Comparison of ENCODE assay signal across 26 cellular contexts in genomic region chr22:47006869-47007268, GRCh38.
"Had no signal": no experiment of that assay in that cellular context is flagged by ENCODE, and none has a peak within 500 bp of the region (broad histone marks: within the 10 kb centered on the region; RNA-seq: fewer than 3 reads in every experiment).

No MANE protein-coding gene starts in this region.

- H3K4me3 Mint-ChIP-seq: naive thymus-derived CD8-positive, alpha-beta T cell; nephron; stimulated activated naive B cell treated with anti-CD40 and anti-IgM and Interleukin-4, amounts not matched to agents 10 μg/mL and 1 μg/mL and 100 μg/mL, for 72 hours had no signal

- H3K27me3 ChIP-seq: left lung, pancreas, right atrium auricular region, stomach, testis, thyroid gland, transverse colon, upper lobe of left lung had no signal

- ATAC-seq: left colon; left lung; lower lobe of right lung; naive thymus-derived CD8-positive, alpha-beta T cell; pancreas; sciatic nerve; stimulated activated naive B cell treated with anti-CD40 and anti-IgM and Interleukin-4, amounts not matched to agents 10 μg/mL and 1 μg/mL and 100 μg/mL, for 72 hours; stimulated activated naive CD8-positive, alpha-beta T cell treated with anti-CD3 and anti-CD28 coated beads, Interleukin-15, Interleukin-2, amounts not matched to agents 100 U/mL and 50 U/mL, for 24 hours had no signal

- H3K36me3 ChIP-seq: pancreas, thyroid gland, transverse colon had no signal

- FAIRE-seq: keratinocyte, pancreas, urothelium cell line had no signal

- H3K4me1 ChIP-seq: left lung, lower lobe of right lung, pancreas, right atrium auricular region, testis, upper lobe of left lung had no signal

- H3K4me1 Mint-ChIP-seq: nephron had no signal

- H3K27ac Mint-ChIP-seq: nephron; stimulated activated naive B cell treated with anti-CD40 and anti-IgM and Interleukin-4, amounts not matched to agents 10 μg/mL and 1 μg/mL and 100 μg/mL, for 72 hours had no signal

- H3K9me3 Mint-ChIP-seq: naive thymus-derived CD8-positive, alpha-beta T cell; nephron; stimulated activated naive B cell treated with anti-CD40 and anti-IgM and Interleukin-4, amounts not matched to agents 10 μg/mL and 1 μg/mL and 100 μg/mL, for 72 hours had no signal

- H3K4me3 ChIP-seq: left lung, lower lobe of right lung, pancreas, right atrium auricular region, skin epidermis, stomach, testis, thyroid gland, transverse colon, upper lobe of left lung had no signal

- H3K9me3 ChIP-seq: left lung, lower lobe of right lung, pancreas, right atrium auricular region, stomach, testis, thyroid gland, transverse colon, upper lobe of left lung had no signal

- DNase-seq: head of caudate nucleus; hippocampal formation; left colon; left lung; lower lobe of right lung; mammary epithelial cell; mesenchymal stem cell; naive thymus-derived CD8-positive, alpha-beta T cell; pancreas; stimulated activated CD4-positive, alpha-beta T cell treated with anti-CD3 and anti-CD28 coated beads, Interleukin-12 subunit alpha, Interleukin-12 subunit beta, amount 100 ng/mL, for 4 hours; stimulated activated CD4-positive, alpha-beta T cell treated with anti-CD3 and anti-CD28 coated beads, Interleukin-15, amount 100 ng/mL, for 24 hours; stimulated activated CD4-positive, alpha-beta T cell treated with anti-CD3 and anti-CD28 coated beads, Interleukin-2, amount 100 ng/mL, for 24 hours; stimulated activated CD4-positive, alpha-beta T cell treated with anti-CD3 and anti-CD28 coated beads, Interleukin-4, amount 100 ng/mL, for 1 hour; stimulated activated naive B cell treated with anti-CD40 and anti-IgM and Interleukin-4, amounts not matched to agents 10 μg/mL and 1 μg/mL and 100 μg/mL, for 72 hours; stimulated activated naive CD8-positive, alpha-beta T cell treated with anti-CD3 and anti-CD28 coated beads, Interleukin-15, Interleukin-2, amounts not matched to agents 100 U/mL and 50 U/mL, for 24 hours; stomach; testis; thyroid gland; transverse colon; upper lobe of left lung had no signal

- H3K27ac ChIP-seq: left lung, lower lobe of right lung, pancreas, right atrium auricular region, skin epidermis, stomach, testis, thyroid gland, transverse colon, upper lobe of left lung had no signal

- H3K27me3 Mint-ChIP-seq: naive thymus-derived CD8-positive, alpha-beta T cell; stimulated activated naive B cell treated with anti-CD40 and anti-IgM and Interleukin-4, amounts not matched to agents 10 μg/mL and 1 μg/mL and 100 μg/mL, for 72 hours had no signal
